ENCODE assay signal across 12 cellular contexts in genomic region chr9:33151601-33152000, GRCh38. TPM values are rescaled to one million over a fixed set of nuclear protein-coding genes. Genes with fewer than 3 reads are reported as not detected.
DNase-seq lines count a peak whose midpoint lies in the region; ATAC-seq, FAIRE-seq and TF ChIP-seq lines count a peak whose summit lies in the region.
"Had no signal": no experiment of that assay in that cellular context is flagged by ENCODE, and none has a peak within 500 bp of the region (broad histone marks: within the 10 kb centered on the region; RNA-seq: fewer than 3 reads in every experiment).

No MANE protein-coding gene starts in this region.

- no peaks in the 10 kb centered on the region for H3K27me3 ChIP-seq in skeletal muscle tissue (ENCODE audit: control insufficient read depth in 3 of 3, insufficient read depth in 3 of 3, low read length in 3 of 3)

- peaks cover 65% of the 10 kb centered on the region for H3K4me1 Mint-ChIP-seq in T-helper 17 cell

- H3K9ac ChIP-seq in kidney (ENCODE audit: low read length in 2 of 2) (peak overlapping the region in 1 of 2 donors; percentile 23), skeletal muscle tissue (ENCODE audit: low read depth in 1 of 3, low read length in 3 of 3) (peak overlapping the region in 2 of 3 donors; percentile 55 to 65)

- no peaks in the 10 kb centered on the region for H3K36me3 ChIP-seq in kidney (ENCODE audit: control insufficient read depth in 1 of 2, insufficient read depth in 2 of 2, low read length in 2 of 2)
- H3K36me3 ChIP-seq in skeletal muscle tissue (ENCODE audit: control insufficient read depth in 3 of 3, insufficient read depth in 3 of 3, low read length in 3 of 3) = no peaks in the 10 kb centered on the region

- H3K27ac Mint-ChIP-seq in T-helper 17 cell = peak overlapping the region; percentile 94
- H3K27ac Mint-ChIP-seq: H9 had no signal

- H3K27ac ChIP-seq in kidney (ENCODE audit: low read depth in 2 of 2, low read length in 2 of 2) (peak overlapping the region; percentile 72 to 78), skeletal muscle tissue (ENCODE audit: low read depth, low read length) (peak overlapping the region; percentile 87)

- peak overlapping the region; percentile 74 for H3K4me3 Mint-ChIP-seq in T-helper 17 cell
- H3K4me3 Mint-ChIP-seq: H9 had no signal

- intact Hi-C loops in kidney (cut with DNase I) = no loop called here

- H3K27me3 Mint-ChIP-seq in T-helper 17 cell = no peaks in the 10 kb centered on the region

- FAIRE-seq in GM19239 (lab: Jason Lieb, UNC) = peak; percentile 73
- no peak for FAIRE-seq in kidney (lab: Jason Lieb, UNC)

- peaks cover 3% of the 10 kb centered on the region for H3K36me3 Mint-ChIP-seq in T-helper 17 cell (ENCODE audit: low read depth)

- H3K9me3 ChIP-seq in T-helper 17 cell (ENCODE audit: control insufficient read depth, low read length, poor library complexity, severe bottlenecking) (no peaks in the 10 kb centered on the region), kidney (ENCODE audit: control insufficient read depth in 1 of 2, low read length in 2 of 2) (no peaks in the 10 kb centered on the region), skeletal muscle tissue (ENCODE audit: control insufficient read depth in 3 of 3, low read length in 3 of 3) (no peaks in the 10 kb centered on the region)

- TF ChIP-seq CTCF in kidney (IDR thresholded peaks at IDR 0.05; ENCODE audit: borderline replicate concordance, extremely low read depth, insufficient read depth) = no peak

- H3K4me3 ChIP-seq in kidney (ENCODE audit: low read length in 2 of 2) = peak overlapping the region in 1 of 2 donors; percentile 5
- no peak overlapping the region for H3K4me3 ChIP-seq in skeletal muscle tissue (ENCODE audit: low read length in 3 of 3)

- H3K4me1 ChIP-seq in kidney (ENCODE audit: control insufficient read depth in 1 of 2, insufficient read depth in 1 of 2, low read depth in 1 of 2, low read length in 2 of 2) (peaks cover 28 to 43% of the 10 kb centered on the region in 2 donors), skeletal muscle tissue (ENCODE audit: control insufficient read depth in 3 of 3, insufficient read depth in 3 of 3, low read length in 3 of 3) (peaks cover 34 to 44% (median 44%) of the 10 kb centered on the region in 3 donors)

- no peak for ATAC-seq in T-helper 17 cell
- no peak for ATAC-seq in GM18520 (IDR thresholded peaks at IDR 0.05; ENCODE audit: unreplicated experiment)

- DNase-seq in GM19239 (ENCODE audit: insufficient read length, low spot score) (no peak), T-helper 17 cell (no peak), kidney (no peak), GOT3 (lab: John Stamatoyannopoulos, UW) (no peak), LoVo (ENCODE audit: low spot score) (no peak)
- no peak for DNase-seq in activated CD8-positive, alpha-beta memory T cell treated with anti-CD3 and anti-CD28 coated beads, Interleukin-2, amount 50 U/mL, for 48 hours
- DNase-seq: H9, hippocampal formation, NCI-H187, nucleus accumbens had no signal

RNA-seq across cellular contexts. Expression of gene B4GALT1, which starts 15.5 kb away (rescaled TPM):
- total RNA-seq in T-helper 17 cell = 100 to 1,000 TPM; 106 to 126 TPM
- 163 TPM for total RNA-seq in kidney
- 33.0 TPM for polyA plus RNA-seq in kidney (ENCODE audit: insufficient read depth, low read depth, low replicate concordance)
- 14.1 TPM for total RNA-seq in skeletal muscle tissue
